ENCODE assay signal across 8 cellular contexts in the genomic region with DNA sequence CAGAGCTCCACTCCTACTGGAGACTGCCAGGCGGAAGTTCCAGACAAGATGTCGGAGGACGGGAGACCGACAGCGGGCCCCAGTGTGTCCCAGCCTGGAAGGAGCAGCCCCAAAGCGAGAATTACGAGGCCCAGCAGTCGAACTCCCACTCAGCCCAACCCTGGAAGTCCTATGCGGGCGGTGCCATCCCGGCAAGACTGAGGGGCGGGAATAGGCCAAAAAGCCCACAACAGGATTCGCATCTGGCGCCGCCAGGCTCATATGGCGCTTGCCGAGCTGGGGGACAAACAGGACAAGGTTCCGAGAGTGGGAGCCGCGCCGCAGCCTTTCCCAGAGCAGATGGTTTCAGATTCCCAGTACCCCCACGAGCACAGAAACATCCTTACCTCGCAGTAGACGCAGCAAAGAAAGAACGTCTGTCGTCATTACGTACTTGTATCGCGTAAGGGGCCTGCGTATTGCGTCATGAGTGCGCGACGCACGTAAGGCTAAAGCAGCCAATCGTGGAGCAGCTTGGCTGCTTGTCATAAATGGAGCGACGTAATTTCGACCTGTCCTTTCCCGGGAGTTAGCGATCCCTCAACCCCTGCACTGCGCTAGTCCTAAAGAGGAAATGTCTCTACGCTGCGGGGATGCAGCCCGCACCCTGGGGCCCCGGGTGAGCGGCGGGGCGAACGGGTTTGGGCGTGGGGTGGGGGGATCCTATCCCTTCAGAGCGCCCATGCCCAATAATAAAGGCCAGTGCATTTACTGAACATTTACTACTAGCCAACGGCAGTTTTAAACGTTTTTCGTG. TPM values are rescaled to one million over a fixed set of nuclear protein-coding genes. Genes with fewer than 3 reads are reported as not detected.
DNase-seq lines count a peak whose midpoint lies in the region; ATAC-seq and TF ChIP-seq lines count a peak whose summit lies in the region.

Gene LIAS (plus strand): TSS at position 552 of the 796 bp plus-strand sequence. CDS start 62 bp downstream, at position 614.
Gene RPL9 (minus strand): TSS at position 418 of the 796 bp plus-strand sequence. CDS start 483 bp downstream, outside the sequence.

- TF ChIP-seq CTCF in Panc1 (IDR thresholded peaks at IDR 0.05): no peak

- H3K4me1 ChIP-seq in Panc1 (ENCODE audit: control insufficient read depth, insufficient read depth, low read length): peaks cover 9% of the 10 kb centered on the region
- H3K4me1 ChIP-seq in mucosa of rectum (ENCODE audit: control insufficient read depth in 2 of 2, insufficient read depth in 2 of 2, low read length in 2 of 2): peaks cover 15 to 20% of the 10 kb centered on the region in 2 donors

- intact Hi-C loops in Panc1 (cut with micrococcal nuclease; ENCODE audit: unreplicated experiment): no loop called here

- H3K4me3 ChIP-seq in Panc1 (ENCODE audit: low read depth in 2 of 2, low read length in 2 of 2) (peak within 1 kb of the TSS; percentile 93 to 94), mucosa of rectum (ENCODE audit: low read length in 2 of 2) (peak within 1 kb of the TSS; percentile 88 to 97)

- H3K36me3 Mint-ChIP-seq in activated T-cell treated with anti-CD3 and anti-CD28 coated beads, Interleukin-2, amount 50 U/mL, for 4 hours (ENCODE audit: insufficient read depth): peaks cover 50% of the 10 kb centered on the region

- H3K9ac ChIP-seq in mucosa of rectum (ENCODE audit: low read depth in 1 of 2, low read length in 2 of 2): peak within 1 kb of the TSS; percentile 93 to 99

- in situ Hi-C loops in Panc1 (cut with HindIII; ENCODE audit: low pct_unique_long_range_greater_than_20kb, low sequenced_read_pairs): no loop called here

- BruUV-seq in Panc1 (replicated peaks; lab: Mats Ljungman, UMichigan): no TSS peak

- H3K9me3 ChIP-seq in Panc1 (ENCODE audit: control insufficient read depth, insufficient read depth, low read depth, low read length) (no peaks in the 10 kb centered on the region), mucosa of rectum (ENCODE audit: control insufficient read depth in 2 of 2, low read length in 2 of 2) (no peaks in the 10 kb centered on the region)

- peaks cover 39% of the 10 kb centered on the region for H3K4me1 Mint-ChIP-seq in activated T-cell treated with anti-CD3 and anti-CD28 coated beads, Interleukin-2, amount 50 U/mL, for 4 hours (ENCODE audit: low read depth)

- ATAC-seq in GM21723 (IDR thresholded peaks at IDR 0.05; ENCODE audit: unreplicated experiment) (peak; percentile 86), Panc1 (peak; percentile 96)
- peak; percentile 83 to 87 for ATAC-seq in activated T-cell treated with anti-CD3 and anti-CD28 coated beads, Interleukin-2, amount 50 U/mL, for 4 hours

- no peaks in the 10 kb centered on the region for H3K27me3 ChIP-seq in Panc1 (ENCODE audit: control insufficient read depth, insufficient read depth, low read length)
- no peaks in the 10 kb centered on the region for H3K27me3 ChIP-seq in mucosa of rectum (ENCODE audit: control insufficient read depth in 2 of 2, insufficient read depth in 2 of 2, low read length in 2 of 2)

- H3K9me3 Mint-ChIP-seq in activated T-cell treated with anti-CD3 and anti-CD28 coated beads, Interleukin-2, amount 50 U/mL, for 4 hours: no peaks in the 10 kb centered on the region

- H3K4me3 Mint-ChIP-seq in activated T-cell treated with anti-CD3 and anti-CD28 coated beads, Interleukin-2, amount 50 U/mL, for 4 hours: peak within 1 kb of the TSS; percentile 99

- CTCF ChIA-PET in Panc1 (lab: Charles Lee): no interaction called here

- no peaks in the 10 kb centered on the region for H3K27me3 Mint-ChIP-seq in activated T-cell treated with anti-CD3 and anti-CD28 coated beads, Interleukin-2, amount 50 U/mL, for 4 hours (ENCODE audit: low read depth)

- H3K36me3 ChIP-seq in Panc1 (ENCODE audit: control insufficient read depth, insufficient read depth, low read length) (peaks cover 44% of the 10 kb centered on the region), mucosa of rectum (ENCODE audit: control insufficient read depth in 2 of 2, insufficient read depth in 2 of 2, low read length in 2 of 2) (peaks cover 33 to 35% of the 10 kb centered on the region in 2 donors)

- peak; percentile 99 for TF ChIP-seq POLR2A in erythroblast (IDR thresholded peaks at IDR 0.05; ENCODE audit: low read length)

- POLR2A ChIA-PET in Panc1 (lab: Charles Lee): no interaction called here

- H3K27ac ChIP-seq in Panc1 (ENCODE audit: low read length) (peak within 1 kb of the TSS; percentile 96), mucosa of rectum (ENCODE audit: low read depth in 2 of 2, low read length in 2 of 2) (peak within 1 kb of the TSS; percentile 97 to 99)

- DNase-seq in DMS53 (lab: John Stamatoyannopoulos, UW) (peak; percentile 100), KG1 (lab: John Stamatoyannopoulos, UW) (peak; percentile 95), Panc1 (ENCODE audit: low read depth, low spot score) (peak; percentile 96), erythroblast (lab: John Stamatoyannopoulos, UW) (peak; percentile 99)
- peak; percentile 93 for DNase-seq in activated T-cell treated with anti-CD3 and anti-CD28 coated beads, Interleukin-2, amount 50 U/mL, for 4 hours
- DNase-seq in stimulated activated CD8-positive, alpha-beta memory T cell treated with anti-CD3 and anti-CD28 coated beads, Interleukin-4, amount 100 ng/mL, for 48 hours: peak; percentile 95

RNA-seq across cellular contexts. Expression of gene LIAS, which starts in this region (rescaled TPM):
- 6.8 TPM for total RNA-seq in Panc1 (2021; ENCODE audit: unreplicated experiment)
- 3.4 TPM for polyA plus RNA-seq in Panc1 (2012; ENCODE audit: insufficient read length)
- 10 to 100 TPM; 36.2 to 38.7 (median 36.5) TPM for total RNA-seq in activated T-cell treated with anti-CD3 and anti-CD28 coated beads, Interleukin-2, amount 50 U/mL, for 4 hours

RNA-seq across cellular contexts. Expression of gene RPL9, which starts in this region (rescaled TPM):
- total RNA-seq in Panc1 (2021; ENCODE audit: unreplicated experiment): 386 TPM
- polyA plus RNA-seq in Panc1 (2012; ENCODE audit: insufficient read length): 117 TPM
- 1,000 to 10,000 TPM; 2,182 to 2,398 (median 2,351) TPM for total RNA-seq in activated T-cell treated with anti-CD3 and anti-CD28 coated beads, Interleukin-2, amount 50 U/mL, for 4 hours

Comparison
In these comparisons a context has a peak if more than half of its experiments do, and no peak if none do; other contexts are left out.
1. Peak in every context shown above with its lines: DNase-seq, ATAC-seq, H3K4me3 ChIP-seq and H3K27ac ChIP-seq.